16 cellular contexts compared by ENCODE assay signal in the genomic region with DNA sequence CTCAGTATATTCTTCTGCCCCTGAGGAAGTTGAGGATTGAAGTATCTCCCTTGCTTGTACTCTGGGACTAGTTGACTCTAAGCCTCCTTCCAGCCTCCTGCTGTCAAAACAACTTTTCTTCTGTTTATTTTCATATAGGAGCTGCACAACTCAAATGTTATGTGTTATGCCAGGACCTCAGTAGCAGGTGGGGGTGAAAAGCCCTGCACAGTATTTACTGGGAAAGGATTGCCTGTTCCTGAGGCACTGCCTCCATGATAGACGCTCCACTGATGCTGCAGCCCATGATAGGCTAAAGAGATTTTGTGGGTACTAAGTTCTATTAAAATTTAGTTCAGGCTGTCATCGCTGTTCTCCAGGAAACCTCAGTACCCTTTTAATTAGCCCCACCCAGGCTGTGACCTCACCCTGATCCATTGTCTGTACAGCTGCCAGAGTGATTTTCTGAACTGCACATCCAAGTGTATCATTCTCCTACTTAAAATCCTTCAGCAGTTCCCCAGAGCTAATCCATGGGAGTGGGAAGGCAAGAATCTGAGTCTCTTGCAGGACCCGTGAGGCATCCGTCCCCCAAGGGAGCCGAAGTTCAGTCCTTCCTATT. TPM values are rescaled to one million over a fixed set of nuclear protein-coding genes. Genes with fewer than 3 reads are reported as not detected.
A peak's percentile ranks its signal among the peaks of the same experiment; 100 is the strongest.
DNase-seq lines count a peak whose midpoint lies in the region; ATAC-seq, FAIRE-seq and TF ChIP-seq lines count a peak whose summit lies in the region.
"Had no signal": no experiment of that assay in that cellular context is flagged by ENCODE, and none has a peak within 500 bp of the region (broad histone marks: within the 10 kb centered on the region; RNA-seq: fewer than 3 reads in every experiment).

No MANE protein-coding gene starts in this region.

- TF ChIP-seq CTCF in left ventricle myocardium inferior (IDR thresholded peaks at IDR 0.05; ENCODE audit: borderline replicate concordance), result no peak
- TF ChIP-seq CTCF in right atrium auricular region (IDR thresholded peaks at IDR 0.05), result no peak

- H3K27ac ChIP-seq in left ventricle myocardium inferior (replicated peaks), result peak overlapping the region; percentile 6
- no peak overlapping the region for H3K27ac ChIP-seq in right atrium auricular region
- H3K27ac ChIP-seq: SK-N-MC had no signal

- DNase-seq in left ventricle myocardium inferior (no peak), right atrium auricular region (ENCODE audit: low spot score) (no peak), NCI-H748 (lab: John Stamatoyannopoulos, UW; ENCODE audit: unreplicated experiment) (peak; percentile 82), fibroblast of peridontal ligament (ENCODE audit: extremely low read depth) (peak; percentile 37), GM19238 (ENCODE audit: insufficient read length, low spot score) (no peak), middle frontal gyrus (ENCODE audit: extremely low spot score, low spot score) (no peak), HTR-8/SVneo (ENCODE audit: insufficient read length, low spot score) (no peak)
- DNase-seq: activated CD4-positive, alpha-beta memory T cell treated with anti-CD3 and anti-CD28 coated beads, Interleukin-2, amount 10 ng/mL, durations not matched to agents 7 days and 5 days; activated naive CD8-positive, alpha-beta T cell treated with anti-CD3 and anti-CD28 coated beads, Interleukin-2, amount 50 U/mL, for 24 hours; endodermal cell; NCI-H2029 treated with DMSO at 0.1 percent for 48 hours; nephron progenitor cell; stimulated activated CD4-positive, alpha-beta T cell treated with anti-CD3 and anti-CD28 coated beads, Interleukin-2, amount 100 ng/mL, for 24 hours; substantia nigra had no signal

- H3K4me1 ChIP-seq in left ventricle myocardium inferior, result peaks cover 53% of the 10 kb centered on the region
- H3K4me1 ChIP-seq in right atrium auricular region, result peaks cover 0 to 25% of the 10 kb centered on the region in 2 donors

- FAIRE-seq in HTR-8/SVneo (lab: Jason Lieb, UNC), result no peak

- H3K9me3 ChIP-seq in left ventricle myocardium inferior (replicated peaks) (no peaks in the 10 kb centered on the region), right atrium auricular region (no peaks in the 10 kb centered on the region)

- no peak for ATAC-seq in HG03280 (IDR thresholded peaks at IDR 0.05; ENCODE audit: unreplicated experiment)
- ATAC-seq: activated naive CD8-positive, alpha-beta T cell treated with anti-CD3 and anti-CD28 coated beads, Interleukin-2, amount 50 U/mL, for 24 hours had no signal

- H3K36me3 ChIP-seq in left ventricle myocardium inferior (no peaks in the 10 kb centered on the region), right atrium auricular region (no peaks in the 10 kb centered on the region)

- H3K27me3 ChIP-seq in left ventricle myocardium inferior (ENCODE audit: low read depth), result peaks cover 4% of the 10 kb centered on the region
- no peaks in the 10 kb centered on the region for H3K27me3 ChIP-seq in right atrium auricular region

- intact Hi-C loops in left ventricle myocardium inferior (cut with micrococcal nuclease), result no loop called here

- no peak overlapping the region for H3K4me3 ChIP-seq in left ventricle myocardium inferior
- no peak overlapping the region for H3K4me3 ChIP-seq in right atrium auricular region
- H3K4me3 ChIP-seq: SK-N-MC had no signal

RNA-seq across cellular contexts. Expression of gene CARMIL1, which starts 52.0 kb away (rescaled TPM):
- total RNA-seq in left ventricle myocardium inferior, result 8.4 TPM
- total RNA-seq in right atrium auricular region, result 10 to 100 TPM in 1 of 2 donors, 1 to 10 TPM in 1; 7.9 to 29.4 TPM

Comparison
In these comparisons a context has a peak if more than half of its experiments do, and no peak if none do; other contexts are left out.
1. DNase-seq: peak in NCI-H748 (single experiment) and fibroblast of peridontal ligament (single experiment); none in left ventricle myocardium inferior (single experiment), right atrium auricular region (single experiment), GM19238 (single experiment), middle frontal gyrus (single experiment) and HTR-8/SVneo (single experiment).